In the genomic region with DNA sequence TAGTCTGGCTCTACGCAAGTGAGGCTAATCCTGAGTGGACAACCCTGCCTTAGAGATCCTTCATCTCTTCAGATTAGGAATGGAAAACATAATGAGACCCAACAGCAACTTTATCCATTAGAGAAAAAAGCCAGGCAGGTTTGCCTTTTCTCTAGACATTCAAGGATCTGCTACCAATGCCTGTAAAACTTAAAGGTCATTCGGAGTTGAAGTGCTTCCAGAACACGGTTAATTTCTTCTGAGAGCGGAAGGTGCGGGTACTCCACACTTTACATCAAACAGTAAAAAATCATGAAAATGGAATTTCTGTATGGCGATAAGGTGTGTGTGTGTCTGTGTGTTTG, we compare ENCODE assay signal across 8 cellular contexts.
DNase-seq lines count a peak whose midpoint lies in the region; ATAC-seq and TF ChIP-seq lines count a peak whose summit lies in the region.

No MANE protein-coding gene starts in this region.

- H3K9me3 ChIP-seq in adipocyte (ENCODE audit: control insufficient read depth, low read length) (no peaks in the 10 kb centered on the region), right lobe of liver (no peaks in the 10 kb centered on the region), tibial artery (no peaks in the 10 kb centered on the region)

- 51% methylated on average over 5 of the region's 6 CpGs for WGBS in right lobe of liver (ENCODE audit: insufficient coverage, low coverage, low lambda C conversion rate, missing lambda C conversion rate)

- H3K27me3 ChIP-seq in adipocyte (replicated peaks; ENCODE audit: control insufficient read depth, insufficient read depth, low read length) (no peaks in the 10 kb centered on the region), right lobe of liver (no peaks in the 10 kb centered on the region), tibial artery (no peaks in the 10 kb centered on the region)

- no peaks in the 10 kb centered on the region for H3K9me3 Mint-ChIP-seq in activated T-cell treated with anti-CD3 and anti-CD28 coated beads, Interleukin-2, amount 50 U/mL, for 24 hours

- H3K27ac ChIP-seq in right lobe of liver (no peak overlapping the region), tibial artery (peak overlapping the region; percentile 86 to 91)

- H3K4me1 Mint-ChIP-seq in activated T-cell treated with anti-CD3 and anti-CD28 coated beads, Interleukin-2, amount 50 U/mL, for 24 hours (ENCODE audit: low read depth) = peaks cover 16% of the 10 kb centered on the region

- H3K4me1 ChIP-seq in adipocyte (ENCODE audit: control insufficient read depth, insufficient read depth, low read length) = peaks cover 7% of the 10 kb centered on the region
- H3K4me1 ChIP-seq in right lobe of liver = peaks cover 0 to 3% (median 1%) of the 10 kb centered on the region in 4 donors
- peaks cover 0 to 17% (median 8%) of the 10 kb centered on the region in 4 donors for H3K4me1 ChIP-seq in tibial artery

- no peaks in the 10 kb centered on the region for H3K36me3 ChIP-seq in adipocyte (ENCODE audit: control insufficient read depth, insufficient read depth, low read length, severe bottlenecking)
- no peaks in the 10 kb centered on the region for H3K36me3 ChIP-seq in right lobe of liver
- no peaks in the 10 kb centered on the region for H3K36me3 ChIP-seq in tibial artery

- peak overlapping the region; percentile 89 for H3K4me3 ChIP-seq in adipocyte (ENCODE audit: low read length)
- H3K4me3 ChIP-seq in right lobe of liver = peak overlapping the region; percentile 78 to 87 (median 85)
- H3K4me3 ChIP-seq in tibial artery = peak overlapping the region; percentile 89 to 90

- no peak for ATAC-seq in right lobe of liver
- ATAC-seq in GM21423 (IDR thresholded peaks at IDR 0.05; ENCODE audit: unreplicated experiment) = no peak

- peaks cover 5% of the 10 kb centered on the region for H3K27me3 Mint-ChIP-seq in activated T-cell treated with anti-CD3 and anti-CD28 coated beads, Interleukin-2, amount 50 U/mL, for 24 hours

- no peak for TF ChIP-seq POLR2A in right lobe of liver (IDR thresholded peaks at IDR 0.05)

- intact Hi-C loops in right lobe of liver (cut with DNase I) (no loop called here), tibial artery (cut with DNase I; ENCODE audit: low total_unique reads) (loop anchor here (5.0 kb wide), 2 partner anchors 44 to 81 kb away; partner anchors contain the start of gene TTLL7)

- H3K9ac ChIP-seq in adipocyte (ENCODE audit: low read length) = peak overlapping the region; percentile 87

- TF ChIP-seq CTCF in right lobe of liver (IDR thresholded peaks at IDR 0.05) (no peak), tibial artery (IDR thresholded peaks at IDR 0.05) (no peak)

- DNase-seq in activated T-cell treated with anti-CD3 and anti-CD28 coated beads, Interleukin-2, amount 50 U/mL, for 24 hours = no peak
- DNase-seq in activated T-cell treated with anti-CD3 and anti-CD28 coated beads for 4 hours (no peak), adipocyte (ENCODE audit: low read depth) (no peak), right lobe of liver (no peak), tibial artery (no peak), COLO829 (ENCODE audit: low spot score) (no peak), middle frontal gyrus (ENCODE audit: extremely low spot score, low spot score) (no peak)

- H3K36me3 Mint-ChIP-seq in activated T-cell treated with anti-CD3 and anti-CD28 coated beads, Interleukin-2, amount 50 U/mL, for 24 hours (ENCODE audit: low read depth) = peaks cover 4% of the 10 kb centered on the region

- peak overlapping the region; percentile 88 for H3K4me3 Mint-ChIP-seq in activated T-cell treated with anti-CD3 and anti-CD28 coated beads, Interleukin-2, amount 50 U/mL, for 24 hours

- peak overlapping the region; percentile 78 for H3K27ac Mint-ChIP-seq in activated T-cell treated with anti-CD3 and anti-CD28 coated beads, Interleukin-2, amount 50 U/mL, for 24 hours

Comparison
In these comparisons a context has a peak if more than half of its experiments do, and no peak if none do; other contexts are left out.
1. H3K27ac ChIP-seq: peak in tibial artery (2 of 2); none in right lobe of liver (0 of 3).
2. Peak in every context shown above with its lines, with median percentiles within 50 percentile points of each other: H3K4me3 ChIP-seq.